Comparison of ENCODE assay signal across 10 cellular contexts in the genomic region with DNA sequence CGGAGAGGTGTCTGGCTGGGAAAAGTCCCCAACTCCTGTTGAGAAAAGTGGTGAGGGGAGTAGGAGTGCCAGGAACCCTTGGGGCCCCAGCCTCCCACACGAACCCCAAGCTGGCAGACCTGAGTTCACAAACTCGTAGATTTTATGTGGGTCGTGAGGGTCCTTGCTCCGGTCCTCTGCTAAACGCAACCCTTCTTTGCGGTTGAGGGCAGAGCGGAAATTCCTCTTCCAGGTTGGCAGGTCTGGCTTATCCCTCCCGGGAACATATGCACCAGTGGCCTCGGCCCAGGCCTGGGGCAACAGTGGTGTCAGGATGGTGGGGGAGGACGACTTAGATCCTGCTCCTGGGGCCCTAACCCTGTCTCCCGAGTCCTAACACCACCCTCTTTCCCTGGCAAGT. TPM values are rescaled to one million over a fixed set of nuclear protein-coding genes. Genes with fewer than 3 reads are reported as not detected.
DNase-seq lines count a peak whose midpoint lies in the region; ATAC-seq and TF ChIP-seq lines count a peak whose summit lies in the region.
"Had no signal": no experiment of that assay in that cellular context is flagged by ENCODE, and none has a peak within 500 bp of the region (broad histone marks: within the 10 kb centered on the region; RNA-seq: fewer than 3 reads in every experiment).

No MANE protein-coding gene starts in this region.

- H2BK12ac ChIP-seq in H9 (ENCODE audit: insufficient read length, low read depth, low read length), result no peak overlapping the region

- H3K9ac ChIP-seq in H9 (ENCODE audit: extremely low read depth, insufficient read length, low read length), result no peak overlapping the region

- H3K27me3 Mint-ChIP-seq in CD4-positive, CD25-positive, alpha-beta regulatory T cell, result peaks cover 6% of the 10 kb centered on the region
- H3K27me3 Mint-ChIP-seq in H9 (ENCODE audit: low read depth), result peaks cover 3% of the 10 kb centered on the region
- H3K27me3 Mint-ChIP-seq in activated naive CD8-positive, alpha-beta T cell, result no peaks in the 10 kb centered on the region
- H3K27me3 Mint-ChIP-seq in natural killer cell treated with Interleukin-12 subunit alpha and Interleukin-12 subunit beta and Interleukin-15 and Interleukin-18, amount 100 ng/mL, for 72 hours, result no peaks in the 10 kb centered on the region

- H3K56ac ChIP-seq in H9 (ENCODE audit: insufficient read length, low read depth, low read length), result no peak overlapping the region

- peaks cover 11% of the 10 kb centered on the region for H3K79me1 ChIP-seq in H9 (ENCODE audit: insufficient read depth, low read depth, low read length, poor library complexity, severe bottlenecking)

- no peak for DNase-seq in CD4-positive, CD25-positive, alpha-beta regulatory T cell
- DNase-seq in H9 (no peak), DMS53 treated with DMSO at 0.1 percent for 48 hours (lab: John Stamatoyannopoulos, UW; ENCODE audit: unreplicated experiment) (no peak), SW480 (ENCODE audit: low spot score) (no peak)
- DNase-seq in natural killer cell treated with Interleukin-12 subunit alpha and Interleukin-12 subunit beta and Interleukin-15 and Interleukin-18, amount 100 ng/mL, for 72 hours (ENCODE audit: low spot score), result no peak
- DNase-seq: GOT3; NCI-H2081 treated with DMSO at 0.1 percent for 48 hours; stimulated activated CD8-positive, alpha-beta memory T cell treated with anti-CD3 and anti-CD28 coated beads, Interleukin-4, amount 100 ng/mL, for 48 hours had no signal

- ATAC-seq in CD4-positive, CD25-positive, alpha-beta regulatory T cell (ENCODE audit: low read depth in 2 of 2), result no peak
- ATAC-seq in natural killer cell treated with Interleukin-12 subunit alpha and Interleukin-12 subunit beta and Interleukin-15 and Interleukin-18, amount 100 ng/mL, for 72 hours, result no peak
- ATAC-seq in GM21723 (IDR thresholded peaks at IDR 0.05; ENCODE audit: unreplicated experiment), result no peak

- H3K9me3 Mint-ChIP-seq in CD4-positive, CD25-positive, alpha-beta regulatory T cell, result no peaks in the 10 kb centered on the region
- peaks cover 7 to 8% of the 10 kb centered on the region in 2 experiments for H3K9me3 Mint-ChIP-seq in H9
- no peaks in the 10 kb centered on the region for H3K9me3 Mint-ChIP-seq in activated naive CD8-positive, alpha-beta T cell (ENCODE audit: low read depth)
- H3K9me3 Mint-ChIP-seq in natural killer cell treated with Interleukin-12 subunit alpha and Interleukin-12 subunit beta and Interleukin-15 and Interleukin-18, amount 100 ng/mL, for 72 hours, result no peaks in the 10 kb centered on the region

- no peak overlapping the region for H3K18ac ChIP-seq in H9 (ENCODE audit: insufficient read length, low read depth, low read length)

- no peaks in the 10 kb centered on the region for H3K9me3 ChIP-seq in CD4-positive, CD25-positive, alpha-beta regulatory T cell (ENCODE audit: control insufficient read depth in 2 of 2, low read length in 2 of 2)
- no peaks in the 10 kb centered on the region for H3K9me3 ChIP-seq in H9 (ENCODE audit: control insufficient read depth, low read depth, low read length)

- peaks cover 6% of the 10 kb centered on the region for H3K36me3 Mint-ChIP-seq in CD4-positive, CD25-positive, alpha-beta regulatory T cell
- H3K36me3 Mint-ChIP-seq in H9 (ENCODE audit: insufficient read depth in 1 of 3, low read depth in 3 of 3), result peaks cover 39 to 65% (median 61%) of the 10 kb centered on the region in 3 experiments
- no peaks in the 10 kb centered on the region for H3K36me3 Mint-ChIP-seq in activated naive CD8-positive, alpha-beta T cell
- H3K36me3 Mint-ChIP-seq in natural killer cell treated with Interleukin-12 subunit alpha and Interleukin-12 subunit beta and Interleukin-15 and Interleukin-18, amount 100 ng/mL, for 72 hours, result peaks cover 4% of the 10 kb centered on the region

- H2AK5ac ChIP-seq in H9 (ENCODE audit: insufficient read length, low read length), result no peak overlapping the region

- H3K4ac ChIP-seq in H9 (ENCODE audit: low read depth, low read length), result no peak overlapping the region

- H2BK120ac ChIP-seq in H9 (ENCODE audit: low read depth, low read length, poor library complexity, severe bottlenecking), result no peak overlapping the region

- no CpG with 5 or more reads among the region's 12 CpGs for WGBS in H9 (ENCODE audit: extremely low coverage, insufficient read length, low lambda C conversion rate)

- H2BK20ac ChIP-seq in H9 (ENCODE audit: low read depth, low read length, poor library complexity, severe bottlenecking), result no peak overlapping the region

- H3K14ac ChIP-seq in H9 (ENCODE audit: insufficient read depth, low read length), result no peak overlapping the region

- no peak overlapping the region for H3T11ph ChIP-seq in H9 (ENCODE audit: low read length)

- H3K23me2 ChIP-seq in H9 (ENCODE audit: insufficient read length, low read depth, low read length, poor library complexity, severe bottlenecking), result peaks cover 18% of the 10 kb centered on the region

- H3K27ac ChIP-seq in CD4-positive, CD25-positive, alpha-beta regulatory T cell (ENCODE audit: insufficient read depth, low read length, poor library complexity, severe bottlenecking), result peak overlapping the region; percentile 87
- H3K27ac ChIP-seq in H9 (ENCODE audit: insufficient read length, low read depth, low read length), result no peak overlapping the region

- peaks cover 34% of the 10 kb centered on the region for H3K36me3 ChIP-seq in CD4-positive, CD25-positive, alpha-beta regulatory T cell (ENCODE audit: control insufficient read depth, insufficient read depth, low read length)

- no peak overlapping the region for H3K4me2 ChIP-seq in H9 (ENCODE audit: insufficient read depth, insufficient read length, low read length)

- peaks cover 38% of the 10 kb centered on the region for H3K4me1 ChIP-seq in CD4-positive, CD25-positive, alpha-beta regulatory T cell (ENCODE audit: control insufficient read depth, insufficient read depth, low read length, poor library complexity, severe bottlenecking)
- H3K4me1 ChIP-seq in H9 (ENCODE audit: insufficient read depth, low read length), result no peaks in the 10 kb centered on the region

- no peak overlapping the region for H4K8ac ChIP-seq in H9 (replicated peaks; ENCODE audit: insufficient read length, low read depth, low read length)

- peaks cover 5% of the 10 kb centered on the region; the same call in 1 of the 2 replicates for H3K79me2 ChIP-seq in H9 (ENCODE audit: insufficient read depth, low read length)

- H3K23ac ChIP-seq in H9 (ENCODE audit: insufficient read length, low read depth, low read length), result no peak overlapping the region

- no peak for TF ChIP-seq CTCF in H9 (conservative IDR thresholded peaks at IDR 0.05)

- H3K4me1 Mint-ChIP-seq in CD4-positive, CD25-positive, alpha-beta regulatory T cell, result peaks cover 0 to 67% (median 21%) of the 10 kb centered on the region in 4 donors
- H3K4me1 Mint-ChIP-seq in H9, result peaks cover 12 to 34% of the 10 kb centered on the region in 2 experiments
- peaks cover 39% of the 10 kb centered on the region for H3K4me1 Mint-ChIP-seq in activated naive CD8-positive, alpha-beta T cell (ENCODE audit: low read depth)
- H3K4me1 Mint-ChIP-seq in natural killer cell treated with Interleukin-12 subunit alpha and Interleukin-12 subunit beta and Interleukin-15 and Interleukin-18, amount 100 ng/mL, for 72 hours (ENCODE audit: low read depth in 2 of 2), result peaks cover 34 to 35% of the 10 kb centered on the region in 2 donors

- peak overlapping the region in 2 of 3 donors; percentile 98 to 99 for H3K27ac Mint-ChIP-seq in CD4-positive, CD25-positive, alpha-beta regulatory T cell
- no peak overlapping the region; a peak in 2 of 7 replicates for H3K27ac Mint-ChIP-seq in H9
- peak overlapping the region; percentile 96 for H3K27ac Mint-ChIP-seq in activated naive CD8-positive, alpha-beta T cell
- H3K27ac Mint-ChIP-seq in natural killer cell treated with Interleukin-12 subunit alpha and Interleukin-12 subunit beta and Interleukin-15 and Interleukin-18, amount 100 ng/mL, for 72 hours, result peak overlapping the region; percentile 94 to 100

- peak overlapping the region; percentile 83 for H3K4me3 ChIP-seq in CD4-positive, CD25-positive, alpha-beta regulatory T cell (ENCODE audit: low read depth, low read length)

- no peak overlapping the region for H2BK5ac ChIP-seq in H9 (ENCODE audit: insufficient read length, low read length)

- H2AFZ ChIP-seq in H9 (ENCODE audit: low read length), result no peak overlapping the region

- no peaks in the 10 kb centered on the region for H4K20me1 ChIP-seq in H9 (ENCODE audit: control insufficient read depth, insufficient read depth, insufficient read length)

- H2BK15ac ChIP-seq in H9 (ENCODE audit: low read depth, low read length), result no peak overlapping the region

- no peaks in the 10 kb centered on the region for H3K27me3 ChIP-seq in CD4-positive, CD25-positive, alpha-beta regulatory T cell (ENCODE audit: control insufficient read depth, insufficient read depth, low read length)
- no peaks in the 10 kb centered on the region for H3K27me3 ChIP-seq in H9 (ENCODE audit: insufficient read depth, low read length)

- H4K91ac ChIP-seq in H9 (ENCODE audit: insufficient read length, low read depth, low read length), result no peak overlapping the region

- peak overlapping the region in 3 of 4 donors; percentile 98 to 100 (median 99) for H3K4me3 Mint-ChIP-seq in CD4-positive, CD25-positive, alpha-beta regulatory T cell
- peak overlapping the region; percentile 34 to 99; a peak in 3 of 5 replicates for H3K4me3 Mint-ChIP-seq in H9
- H3K4me3 Mint-ChIP-seq in activated naive CD8-positive, alpha-beta T cell, result peak overlapping the region; percentile 99
- H3K4me3 Mint-ChIP-seq in natural killer cell treated with Interleukin-12 subunit alpha and Interleukin-12 subunit beta and Interleukin-15 and Interleukin-18, amount 100 ng/mL, for 72 hours, result peak overlapping the region; percentile 99

- no peak overlapping the region for H4K5ac ChIP-seq in H9 (ENCODE audit: insufficient read length, low read depth, low read length)

RNA-seq across cellular contexts. Expression of a gene that starts 2.4 kb away (rescaled TPM):
- total RNA-seq in CD4-positive, CD25-positive, alpha-beta regulatory T cell, result 235 TPM
- 100 to 1,000 TPM in 1 of 4 donors, 10 to 100 TPM in 3; 76.4 to 104 (median 95.9) TPM for polyA plus RNA-seq in CD4-positive, CD25-positive, alpha-beta regulatory T cell
- total RNA-seq in H9 (2021), result 185 and 205 TPM in 2 replicates
- 100 to 1,000 TPM; 167 to 185 TPM for total RNA-seq in natural killer cell treated with Interleukin-12 subunit alpha and Interleukin-12 subunit beta and Interleukin-15 and Interleukin-18, amount 100 ng/mL, for 72 hours

RNA-seq across cellular contexts. Expression of a gene that starts 2.5 kb away (rescaled TPM):
- 13.6 TPM for total RNA-seq in CD4-positive, CD25-positive, alpha-beta regulatory T cell
- polyA plus RNA-seq in CD4-positive, CD25-positive, alpha-beta regulatory T cell, result 10 to 100 TPM; 13.6 to 15.3 (median 15.1) TPM
- total RNA-seq in H9 (2021), result 145 and 154 TPM in 2 replicates
- total RNA-seq in natural killer cell treated with Interleukin-12 subunit alpha and Interleukin-12 subunit beta and Interleukin-15 and Interleukin-18, amount 100 ng/mL, for 72 hours, result 10 to 100 TPM; 45.9 to 98.0 TPM

RNA-seq across cellular contexts. Expression of a gene that starts 13.8 kb away (rescaled TPM):
- 59.2 TPM for total RNA-seq in CD4-positive, CD25-positive, alpha-beta regulatory T cell
- 100 to 1,000 TPM; 101 to 118 (median 105) TPM for polyA plus RNA-seq in CD4-positive, CD25-positive, alpha-beta regulatory T cell
- total RNA-seq in H9 (2021), result 504 and 505 TPM in 2 replicates
- total RNA-seq in natural killer cell treated with Interleukin-12 subunit alpha and Interleukin-12 subunit beta and Interleukin-15 and Interleukin-18, amount 100 ng/mL, for 72 hours, result 100 to 1,000 TPM; 268 to 457 TPM

RNA-seq across cellular contexts. Expression of a gene that starts 21.2 kb away (rescaled TPM):
- total RNA-seq in CD4-positive, CD25-positive, alpha-beta regulatory T cell, result 47.4 TPM
- polyA plus RNA-seq in CD4-positive, CD25-positive, alpha-beta regulatory T cell, result under 1 TPM in 3 of 4 donors, not detected in 1; 0.53 to 0.88 (median 0.75) TPM
- total RNA-seq in H9 (2021), result 85.3 and 86.4 TPM in 2 replicates
- 100 to 1,000 TPM in 1 of 2 donors, 10 to 100 TPM in 1; 75.8 to 106 TPM for total RNA-seq in natural killer cell treated with Interleukin-12 subunit alpha and Interleukin-12 subunit beta and Interleukin-15 and Interleukin-18, amount 100 ng/mL, for 72 hours

RNA-seq across cellular contexts. Expression of a gene that starts 23.3 kb away (rescaled TPM):
- total RNA-seq in CD4-positive, CD25-positive, alpha-beta regulatory T cell, result 4.6 TPM
- 10 to 100 TPM; 17.7 to 22.1 (median 19.8) TPM for polyA plus RNA-seq in CD4-positive, CD25-positive, alpha-beta regulatory T cell
- 8.3 and 9.9 TPM in 2 replicates for total RNA-seq in H9 (2021)
- 10 to 100 TPM in 1 of 2 donors, 1 to 10 TPM in 1; 4.1 to 10.4 TPM for total RNA-seq in natural killer cell treated with Interleukin-12 subunit alpha and Interleukin-12 subunit beta and Interleukin-15 and Interleukin-18, amount 100 ng/mL, for 72 hours

Comparison
In these comparisons a context has a peak if more than half of its experiments do, and no peak if none do; other contexts are left out.
1. H3K27ac Mint-ChIP-seq: peak in CD4-positive, CD25-positive, alpha-beta regulatory T cell (2 of 3), activated naive CD8-positive, alpha-beta T cell (single experiment) and natural killer cell treated with Interleukin-12 subunit alpha and Interleukin-12 subunit beta and Interleukin-15 and Interleukin-18, amount 100 ng/mL, for 72 hours (2 of 2); none in H9 (0 of 3).
2. Peak in every context shown above with its lines, with median percentiles within 50 percentile points of each other: H3K4me3 Mint-ChIP-seq.